ENCODE assay signal across 26 cellular contexts in the genomic region with DNA sequence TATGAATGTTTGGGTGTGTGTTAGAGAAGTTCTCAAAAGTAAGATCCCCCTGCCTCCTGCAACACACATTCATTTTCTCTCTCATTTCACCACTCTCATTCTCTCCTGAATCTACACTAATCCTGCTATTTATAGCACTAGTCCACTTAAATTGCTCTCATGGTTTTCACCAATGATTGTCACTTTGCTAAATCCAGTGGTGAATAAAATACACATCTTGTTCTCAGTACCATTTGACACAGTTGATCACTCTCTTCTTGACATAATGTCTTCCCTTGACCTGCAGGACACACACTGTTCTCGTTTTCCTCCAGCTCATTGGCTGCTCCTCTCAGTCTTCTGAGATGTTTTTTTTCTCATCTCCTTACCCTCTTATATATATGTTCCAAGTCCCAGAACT.
"Had no signal": no experiment of that assay in that cellular context is flagged by ENCODE, and none has a peak within 500 bp of the region (broad histone marks: within the 10 kb centered on the region; RNA-seq: fewer than 3 reads in every experiment).

No MANE protein-coding gene starts in this region.

- H3K4me1 ChIP-seq: pancreas, prostate gland, right lobe of liver, stomach, thyroid gland, tibial nerve, upper lobe of left lung, vagina had no signal

- H3K27ac ChIP-seq: neutrophil, pancreas, prostate gland, right lobe of liver, sigmoid colon, stomach, thoracic aorta, thyroid gland, tibial nerve, upper lobe of left lung, vagina had no signal

- DNase-seq: naive thymus-derived CD8-positive, alpha-beta T cell; nephron progenitor cell; nucleus accumbens; pancreas; retina; right cardiac atrium; right lobe of liver; sigmoid colon; small intestine; stimulated activated CD4-positive, alpha-beta T cell treated with anti-CD3 and anti-CD28 coated beads, Interleukin-15, amount 100 ng/mL, for 24 hours; stimulated activated CD4-positive, alpha-beta T cell treated with anti-CD3 and anti-CD28 coated beads, Interleukin-2, amount 100 ng/mL, for 24 hours; stimulated activated CD4-positive, alpha-beta T cell treated with anti-CD3 and anti-CD28 coated beads, Interleukin-2, amount 100 ng/mL, for 48 hours; stimulated activated CD4-positive, alpha-beta T cell treated with anti-CD3 and anti-CD28 coated beads, Interleukin-4, amount 100 ng/mL, for 24 hours; stimulated activated naive B cell treated with anti-CD40 and anti-IgM and Interleukin-4, amounts not matched to agents 10 μg/mL and 1 μg/mL and 100 μg/mL, for 72 hours; stimulated activated naive CD4-positive, alpha-beta T cell treated with Interleukin-2 at 50 U/mL for 16 hours; stomach; thyroid gland; trophoblast cell; upper lobe of left lung had no signal

- H3K27me3 ChIP-seq: neutrophil, pancreas, right lobe of liver, sigmoid colon, stomach, thyroid gland, tibial nerve, upper lobe of left lung, vagina had no signal

- ATAC-seq: naive thymus-derived CD8-positive, alpha-beta T cell; natural killer cell treated with Interleukin-12 subunit alpha and Interleukin-12 subunit beta and Interleukin-15 and Interleukin-18, amount 100 ng/mL, for 72 hours; pancreas; right lobe of liver; stimulated activated effector memory CD8-positive, alpha-beta T cell treated with anti-CD3 and anti-CD28 coated beads, Interleukin-12 subunit alpha, Interleukin-12 subunit beta, amount 100 ng/mL, for 72 hours; stimulated activated naive B cell treated with anti-CD40 and anti-IgM and Interleukin-4, amounts not matched to agents 10 μg/mL and 1 μg/mL and 100 μg/mL, for 72 hours had no signal

- H3K9me3 ChIP-seq: neutrophil, pancreas, prostate gland, right lobe of liver, sigmoid colon, stomach, thoracic aorta, thyroid gland, tibial nerve, upper lobe of left lung, vagina had no signal

- H3K36me3 ChIP-seq: neutrophil, pancreas, prostate gland, right lobe of liver, sigmoid colon, stomach, thoracic aorta, thyroid gland, tibial nerve, upper lobe of left lung, vagina had no signal

- H3K4me3 ChIP-seq: pancreas, prostate gland, right lobe of liver, sigmoid colon, stomach, thoracic aorta, thyroid gland, tibial nerve, upper lobe of left lung, vagina had no signal
